In the genomic region with DNA sequence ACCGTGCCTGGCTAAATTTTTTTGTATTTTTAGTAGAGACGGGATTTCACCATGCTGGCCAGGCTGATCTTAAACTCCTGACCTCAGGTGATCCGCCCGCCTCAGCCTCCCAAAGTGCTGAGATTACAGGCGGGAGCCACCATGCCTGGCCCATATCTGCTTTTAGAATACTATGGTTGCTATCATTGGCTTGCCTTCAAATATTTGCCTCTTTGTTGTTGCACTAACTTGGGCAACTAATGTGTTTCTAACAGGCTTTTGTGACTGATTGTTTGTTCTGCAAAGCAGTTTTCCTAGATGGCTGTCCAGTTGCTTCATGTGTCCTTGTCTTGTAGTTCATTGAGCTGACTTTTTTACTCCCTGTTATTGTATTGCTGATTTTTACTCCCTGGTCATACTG, we compare ENCODE assay signal across 1 cellular context.
A peak's percentile ranks its signal among the peaks of the same experiment; 100 is the strongest.
TF ChIP-seq lines count a peak whose summit lies in the region.

No MANE protein-coding gene starts in this region.

TF ChIP-seq in HepG2, 621 proteins besides CTCF, POLR2A, EP300 and RAD21:
- peak; percentile 86 for TF ChIP-seq BCL6 (CRISPR knock-in tag; IDR thresholded peaks at IDR 0.05)
- no peak for TF ChIP-seq HDAC6 (IDR thresholded peaks at IDR 0.05; ENCODE audit: low read depth, low read length)
- TF ChIP-seq, protein P1, sequence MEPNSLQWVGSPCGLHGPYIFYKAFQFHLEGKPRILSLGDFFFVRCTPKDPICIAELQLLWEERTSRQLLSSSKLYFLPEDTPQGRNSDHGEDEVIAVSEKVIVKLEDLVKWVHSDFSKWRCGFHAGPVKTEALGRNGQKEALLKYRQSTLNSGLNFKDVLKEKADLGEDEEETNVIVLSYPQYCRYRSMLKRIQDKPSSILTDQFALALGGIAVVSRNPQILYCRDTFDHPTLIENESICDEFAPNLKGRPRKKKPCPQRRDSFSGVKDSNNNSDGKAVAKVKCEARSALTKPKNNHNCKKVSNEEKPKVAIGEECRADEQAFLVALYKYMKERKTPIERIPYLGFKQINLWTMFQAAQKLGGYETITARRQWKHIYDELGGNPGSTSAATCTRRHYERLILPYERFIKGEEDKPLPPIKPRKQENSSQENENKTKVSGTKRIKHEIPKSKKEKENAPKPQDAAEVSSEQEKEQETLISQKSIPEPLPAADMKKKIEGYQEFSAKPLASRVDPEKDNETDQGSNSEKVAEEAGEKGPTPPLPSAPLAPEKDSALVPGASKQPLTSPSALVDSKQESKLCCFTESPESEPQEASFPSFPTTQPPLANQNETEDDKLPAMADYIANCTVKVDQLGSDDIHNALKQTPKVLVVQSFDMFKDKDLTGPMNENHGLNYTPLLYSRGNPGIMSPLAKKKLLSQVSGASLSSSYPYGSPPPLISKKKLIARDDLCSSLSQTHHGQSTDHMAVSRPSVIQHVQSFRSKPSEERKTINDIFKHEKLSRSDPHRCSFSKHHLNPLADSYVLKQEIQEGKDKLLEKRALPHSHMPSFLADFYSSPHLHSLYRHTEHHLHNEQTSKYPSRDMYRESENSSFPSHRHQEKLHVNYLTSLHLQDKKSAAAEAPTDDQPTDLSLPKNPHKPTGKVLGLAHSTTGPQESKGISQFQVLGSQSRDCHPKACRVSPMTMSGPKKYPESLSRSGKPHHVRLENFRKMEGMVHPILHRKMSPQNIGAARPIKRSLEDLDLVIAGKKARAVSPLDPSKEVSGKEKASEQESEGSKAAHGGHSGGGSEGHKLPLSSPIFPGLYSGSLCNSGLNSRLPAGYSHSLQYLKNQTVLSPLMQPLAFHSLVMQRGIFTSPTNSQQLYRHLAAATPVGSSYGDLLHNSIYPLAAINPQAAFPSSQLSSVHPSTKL (CRISPR knock-in tag; IDR thresholded peaks at IDR 0.05), result 0 out of 2 replicates have a peak, but pooled peaks have one; percentile 12
